In genomic region chr2:206876176-206876575, GRCh38 we compare ENCODE assay signal across 23 cellular contexts.
DNase-seq lines count a peak whose midpoint lies in the region; FAIRE-seq and TF ChIP-seq lines count a peak whose summit lies in the region.
"Had no signal": no experiment of that assay in that cellular context is flagged by ENCODE, and none has a peak within 500 bp of the region (broad histone marks: within the 10 kb centered on the region; RNA-seq: fewer than 3 reads in every experiment).

No MANE protein-coding gene starts in this region.

- no peak overlapping the region for H3K9ac ChIP-seq in iPS-20b (ENCODE audit: low read depth, low read length)
- no peak overlapping the region for H3K9ac ChIP-seq in smooth muscle cell (ENCODE audit: low read depth)

- H2AFZ ChIP-seq in neuron (ENCODE audit: low read depth, low read length) (peak overlapping the region; percentile 33), smooth muscle cell (ENCODE audit: low read depth) (no peak overlapping the region)

- H3K27ac ChIP-seq in iPS-20b (ENCODE audit: low read length) = no peak overlapping the region
- no peak overlapping the region for H3K27ac ChIP-seq in smooth muscle cell (ENCODE audit: low read depth)
- H3K27ac ChIP-seq: skin epidermis, tibial nerve had no signal

- FAIRE-seq in H54 (lab: Jason Lieb, UNC) = no peak
- FAIRE-seq: astrocyte, GM18507 had no signal

- H3K9me3 ChIP-seq in iPS-20b (ENCODE audit: insufficient read depth, low read depth, low read length) (no peaks in the 10 kb centered on the region), neuron (ENCODE audit: low read length) (no peaks in the 10 kb centered on the region), smooth muscle cell (replicated peaks; ENCODE audit: low read depth) (no peaks in the 10 kb centered on the region)
- H3K9me3 ChIP-seq: tibial nerve had no signal

- DNase-seq in DMS79 treated with DMSO at 0.1 percent for 48 hours (lab: John Stamatoyannopoulos, UW) = peak; percentile 39
- DNase-seq in NCI-H2227 treated with DMSO at 0.1 percent for 48 hours (lab: John Stamatoyannopoulos, UW) = peak; percentile 39
- DNase-seq in smooth muscle cell (lab: John Stamatoyannopoulos, UW; ENCODE audit: unreplicated experiment) = no peak
- no peak for DNase-seq in H54 (ENCODE audit: insufficient read length, low spot score)
- DNase-seq in NCI-H2171 treated with DMSO at 0.1 percent for 48 hours (lab: John Stamatoyannopoulos, UW) = no peak
- DNase-seq: activated CD4-positive, alpha-beta T cell treated with anti-CD3 and anti-CD28 coated beads, Interleukin-2, amount 10 ng/mL, durations not matched to agents 7 days and 5 days; activated gamma-delta T cell; activated naive CD8-positive, alpha-beta T cell treated with anti-CD3 and anti-CD28 coated beads, Interleukin-2, amount 10 ng/mL, durations not matched to agents 7 days and 5 days; activated T-cell treated with anti-CD3 and anti-CD28 coated beads, Interleukin-2, amount 50 U/mL, for 24 hours; central memory CD4-positive, alpha-beta T cell; COR-L47; dermis blood vessel endothelial cell; DND-41; left colon; NCI-H1436; SIG-M5; stimulated activated naive CD8-positive, alpha-beta T cell treated with anti-CD3 and anti-CD28 coated beads, Interleukin-15, amount 100 ng/mL, for 72 hours had no signal

- H4K20me1 ChIP-seq in smooth muscle cell (ENCODE audit: low read depth) = no peaks in the 10 kb centered on the region

- no peaks in the 10 kb centered on the region for H3F3A ChIP-seq in smooth muscle cell (ENCODE audit: low read depth)

- no peak for TF ChIP-seq CTCF in smooth muscle cell (IDR thresholded peaks at IDR 0.05; ENCODE audit: borderline replicate concordance, insufficient read depth, poor library complexity, severe bottlenecking)

- H3K4me3 ChIP-seq in iPS-20b (ENCODE audit: low read length) = 0 out of 2 replicates have a peak overlapping the region, but pooled peaks have one; percentile 10
- H3K4me3 ChIP-seq in neuron (ENCODE audit: low read length) = no peak overlapping the region
- no peak overlapping the region for H3K4me3 ChIP-seq in smooth muscle cell
- H3K4me3 ChIP-seq: skin epidermis, tibial nerve had no signal

- no peak overlapping the region for H3K4me2 ChIP-seq in smooth muscle cell

- H3K79me2 ChIP-seq in smooth muscle cell (ENCODE audit: low read depth) = no peaks in the 10 kb centered on the region

- H3K36me3 ChIP-seq in iPS-20b (ENCODE audit: insufficient read depth, low read depth, low read length) (no peaks in the 10 kb centered on the region), neuron (ENCODE audit: insufficient read depth, low read length) (no peaks in the 10 kb centered on the region), smooth muscle cell (ENCODE audit: low read depth) (no peaks in the 10 kb centered on the region)
- H3K36me3 ChIP-seq: tibial nerve had no signal

- whole genome bisulfite sequencing in smooth muscle cell (ENCODE audit: low lambda C conversion rate) = 45% methylated on average over 6 of the region's 6 CpGs

- TF ChIP-seq POLR2A in H54 (IDR thresholded peaks at IDR 0.05; ENCODE audit: low read depth, low read length) = no peak

- H3K4me1 ChIP-seq in iPS-20b (ENCODE audit: insufficient read depth, low read length) = peaks cover 10% of the 10 kb centered on the region
- H3K4me1 ChIP-seq in neuron (ENCODE audit: insufficient read depth, low read length) = peaks cover 14% of the 10 kb centered on the region
- H3K4me1 ChIP-seq in smooth muscle cell (ENCODE audit: low read depth) = peaks cover 11% of the 10 kb centered on the region
- H3K4me1 ChIP-seq: tibial nerve had no signal

- H3K27me3 ChIP-seq in iPS-20b (ENCODE audit: insufficient read depth, low read length) (no peaks in the 10 kb centered on the region), neuron (ENCODE audit: insufficient read depth, low read length) (no peaks in the 10 kb centered on the region), smooth muscle cell (ENCODE audit: low read depth) (no peaks in the 10 kb centered on the region)
- H3K27me3 ChIP-seq: tibial nerve had no signal

Comparison
In these comparisons a context has a peak if more than half of its experiments do, and no peak if none do; other contexts are left out.
1. DNase-seq: peak in DMS79 treated with DMSO at 0.1 percent for 48 hours (single experiment) and NCI-H2227 treated with DMSO at 0.1 percent for 48 hours (single experiment); none in smooth muscle cell (single experiment), H54 (single experiment) and NCI-H2171 treated with DMSO at 0.1 percent for 48 hours (single experiment).